8 cellular contexts compared by ENCODE assay signal in genomic region chr14:91418387-91419043, GRCh38. TPM values are rescaled to one million over a fixed set of nuclear protein-coding genes. Genes with fewer than 3 reads are reported as not detected.
A peak's percentile ranks its signal among the peaks of the same experiment; 100 is the strongest.
DNase-seq lines count a peak whose midpoint lies in the region; ATAC-seq lines count a peak whose summit lies in the region.

No MANE protein-coding gene starts in this region.

- no peaks in the 10 kb centered on the region for H3K36me3 ChIP-seq in esophagus (ENCODE audit: control insufficient read depth in 2 of 2, insufficient read depth in 2 of 2, low read length in 1 of 2)
- no peaks in the 10 kb centered on the region for H3K36me3 ChIP-seq in muscle layer of duodenum (ENCODE audit: control insufficient read depth in 1 of 2, insufficient read depth in 2 of 2, low read length in 2 of 2)

- H3K9me3 ChIP-seq in esophagus (ENCODE audit: control insufficient read depth in 2 of 2, insufficient read depth in 1 of 2, low read depth in 1 of 2, low read length in 1 of 2), result no peaks in the 10 kb centered on the region
- H3K9me3 ChIP-seq in muscle layer of duodenum (ENCODE audit: control insufficient read depth in 1 of 2, low read length in 2 of 2), result no peaks in the 10 kb centered on the region

- peak; percentile 23 for ATAC-seq in HG02678 (IDR thresholded peaks at IDR 0.05; ENCODE audit: unreplicated experiment)

- DNase-seq in DMS114 treated with DMSO at 0.1 percent for 48 hours (lab: John Stamatoyannopoulos, UW; ENCODE audit: unreplicated experiment), result peak; percentile 21
- peak; percentile 46 for DNase-seq in NCI-H774 (lab: John Stamatoyannopoulos, UW)
- peak; percentile 81 for DNase-seq in activated T-cell treated with anti-CD3 and anti-CD28 coated beads for 4 hours
- DNase-seq in stimulated activated CD8-positive, alpha-beta memory T cell treated with anti-CD3 and anti-CD28 coated beads, Interleukin-7, amount 100 ng/mL, for 4 hours (ENCODE audit: low read depth in 2 of 2), result peak; percentile 74
- DNase-seq in NCI-H2029 (lab: John Stamatoyannopoulos, UW), result no peak

- peaks cover 0 to 6% of the 10 kb centered on the region in 2 donors for H3K4me1 ChIP-seq in esophagus (ENCODE audit: control insufficient read depth in 2 of 2, insufficient read depth in 2 of 2, low read length in 1 of 2)
- H3K4me1 ChIP-seq in muscle layer of duodenum (ENCODE audit: control insufficient read depth in 1 of 2, insufficient read depth in 2 of 2, low read length in 2 of 2), result peaks cover 4 to 17% of the 10 kb centered on the region in 2 donors

- WGBS in esophagus, 2 donors, result 1% methylated on average over 42 of the region's 42 CpGs

- H3K4me3 ChIP-seq in esophagus (ENCODE audit: low read depth in 1 of 2, low read length in 2 of 2) (peak overlapping the region; percentile 67 to 73), muscle layer of duodenum (ENCODE audit: low read depth in 1 of 2, low read length in 2 of 2) (peak overlapping the region; percentile 52 to 64)

- peak overlapping the region; percentile 52 to 82 for H3K27ac ChIP-seq in esophagus (ENCODE audit: low read depth in 2 of 2, low read length in 1 of 2)
- H3K27ac ChIP-seq in muscle layer of duodenum (ENCODE audit: low read length), result no peak overlapping the region

- H3K27me3 ChIP-seq in esophagus (ENCODE audit: control insufficient read depth in 1 of 2, insufficient read depth in 2 of 2, low read length in 2 of 2), result no peaks in the 10 kb centered on the region
- H3K27me3 ChIP-seq in muscle layer of duodenum (ENCODE audit: low read depth, low read length), result no peaks in the 10 kb centered on the region

RNA-seq across cellular contexts. Expression of gene CCDC88C, which starts 0.9 kb away (rescaled TPM):
- 10 to 100 TPM; 11.0 to 18.5 TPM for polyA plus RNA-seq in esophagus
